ENCODE assay signal across 8 cellular contexts in the genomic region with DNA sequence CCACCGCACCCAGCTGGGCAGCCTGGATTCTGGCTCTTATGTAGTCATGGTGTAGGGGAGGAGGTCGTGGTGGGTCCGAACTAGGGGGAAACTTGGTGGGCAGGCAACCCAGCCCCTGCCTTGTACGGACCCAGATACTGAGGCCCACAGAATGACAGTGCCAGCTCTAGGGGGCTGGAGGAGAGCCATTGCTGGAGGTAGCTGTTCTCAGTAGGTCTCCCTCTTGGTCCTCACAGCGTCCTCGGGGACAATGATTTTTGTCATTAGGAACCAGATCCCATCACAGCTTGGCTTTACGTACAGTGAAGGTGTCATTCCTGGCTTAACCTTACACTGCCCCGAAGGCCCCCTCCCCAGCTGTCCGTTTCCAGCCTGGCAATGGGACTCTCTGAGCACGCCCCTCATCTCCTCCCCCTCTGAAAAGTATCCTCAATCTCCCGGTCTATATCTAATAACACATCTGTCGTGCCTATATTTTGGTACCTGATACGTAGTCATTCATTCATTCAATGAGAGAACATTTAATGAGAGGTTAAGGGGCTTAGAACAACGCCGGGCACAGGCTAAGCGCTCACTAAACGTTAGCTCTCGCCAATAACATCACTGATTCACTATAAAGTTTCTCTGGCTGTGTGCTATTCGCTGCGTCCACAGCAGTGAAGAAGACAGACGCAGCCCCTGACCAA. TPM values are rescaled to one million over a fixed set of nuclear protein-coding genes. Genes with fewer than 3 reads are reported as not detected.
DNase-seq lines count a peak whose midpoint lies in the region; ATAC-seq and TF ChIP-seq lines count a peak whose summit lies in the region.

No MANE protein-coding gene starts in this region.

- no peaks in the 10 kb centered on the region for H3K27me3 ChIP-seq in SJCRH30
- no peaks in the 10 kb centered on the region for H3K27me3 ChIP-seq in gastrocnemius medialis

- TF ChIP-seq POLR2A in gastrocnemius medialis (IDR thresholded peaks at IDR 0.05), result no peak

- H3K9me3 ChIP-seq in SJCRH30 (replicated peaks) (no peaks in the 10 kb centered on the region), gastrocnemius medialis (no peaks in the 10 kb centered on the region)

- no peaks in the 10 kb centered on the region for H3K36me3 ChIP-seq in SJCRH30
- no peaks in the 10 kb centered on the region for H3K36me3 ChIP-seq in gastrocnemius medialis

- DNase-seq in SJCRH30 (no peak), fibroblast of the aortic adventitia (ENCODE audit: low read depth) (no peak), gastrocnemius medialis (no peak), amygdala (lab: John Stamatoyannopoulos, UW) (no peak)
- DNase-seq in stimulated activated naive CD4-positive, alpha-beta T cell (lab: John Stamatoyannopoulos, UW), result no peak

- intact Hi-C loops in gastrocnemius medialis (cut with DNase I; ENCODE audit: low total_unique reads), result loop anchor here (1.0 to 10.0 kb wide), 7 partner anchors 15 to 551 kb away; partner anchors contain the start of genes HSP90AA1, PPP2R5C and ZNF839

- ATAC-seq in GM19455 (IDR thresholded peaks at IDR 0.05; ENCODE audit: unreplicated experiment), result peak; percentile 1
- peak in 1 of 2 donors; percentile 17 for ATAC-seq in gastrocnemius medialis
- ATAC-seq in HG03095 (IDR thresholded peaks at IDR 0.05; ENCODE audit: unreplicated experiment), result no peak
- no peak for ATAC-seq in GM19351 (IDR thresholded peaks at IDR 0.05; ENCODE audit: unreplicated experiment)

- TF ChIP-seq CTCF in fibroblast of the aortic adventitia (IDR thresholded peaks at IDR 0.05; ENCODE audit: insufficient read depth, low read length) (no peak), gastrocnemius medialis (IDR thresholded peaks at IDR 0.05 in 4 of 5, conservative IDR thresholded peaks at IDR 0.05 in 1 of 5) (no peak)

- H3K27ac ChIP-seq in SJCRH30, result no peak overlapping the region
- peak overlapping the region; percentile 75 to 98 (median 94) for H3K27ac ChIP-seq in gastrocnemius medialis

- in situ Hi-C loops in gastrocnemius medialis (cut with MboI; ENCODE audit: low sequenced_read_pairs in 4 of 4), result loop anchor here in 3 of 4 donors (5.0 to 25.0 kb wide), 4 partner anchors 131 to 351 kb away; partner anchors contain the start of genes ZNF839 (in 2 of the 3) and PPP2R5C (in 1 of the 3)

- H3K4me3 ChIP-seq in SJCRH30 (peak overlapping the region; percentile 95), fibroblast of the aortic adventitia (ENCODE audit: low read depth, low read length) (peak overlapping the region; percentile 41), gastrocnemius medialis (peak overlapping the region; percentile 30 to 99 (median 40))

- H3K4me1 ChIP-seq in SJCRH30, result peaks cover 18% of the 10 kb centered on the region
- H3K4me1 ChIP-seq in gastrocnemius medialis, result peaks cover 38% of the 10 kb centered on the region in 2 donors

RNA-seq across cellular contexts. Expression of gene DYNC1H1, which starts 0.6 kb away (rescaled TPM):
- 279 and 298 TPM in 2 replicates for total RNA-seq in SJCRH30 (2014; rRNA removed; shearing (Covaris generic))
- total RNA-seq in fibroblast of the aortic adventitia (ENCODE audit: low replicate concordance), result 376 and 465 TPM in 2 replicates
- 100 to 1,000 TPM; 486 to 737 (median 718) TPM for total RNA-seq in gastrocnemius medialis

Comparison
In these comparisons a context has a peak if more than half of its experiments do, and no peak if none do; other contexts are left out.
1. H3K4me3 ChIP-seq: peak in every context shown above with its lines; median percentile 95 in SJCRH30; 41 in fibroblast of the aortic adventitia; 40 in gastrocnemius medialis.